11 cellular contexts compared by ENCODE assay signal in the genomic region with DNA sequence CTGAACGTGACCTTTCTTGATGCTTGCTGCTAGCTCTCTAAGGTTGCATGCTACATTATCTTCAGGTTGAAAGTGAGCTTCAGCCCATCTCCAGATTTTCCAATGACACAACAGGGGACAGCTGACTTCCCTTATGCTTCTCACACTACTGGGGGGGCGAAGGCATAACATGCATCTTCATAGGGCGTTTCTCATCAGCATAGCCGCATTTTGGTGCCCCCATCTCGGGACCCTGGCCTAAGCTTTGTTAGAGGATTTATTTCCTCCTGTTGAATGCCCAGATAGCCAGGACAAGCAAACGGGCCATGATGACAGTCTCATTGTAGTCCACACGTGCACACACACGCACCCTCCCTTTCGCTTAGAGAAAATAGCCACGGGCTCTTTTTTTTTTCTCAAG. TPM values are rescaled to one million over a fixed set of nuclear protein-coding genes. Genes with fewer than 3 reads are reported as not detected.
DNase-seq lines count a peak whose midpoint lies in the region; ATAC-seq, FAIRE-seq and TF ChIP-seq lines count a peak whose summit lies in the region.
"Had no signal": no experiment of that assay in that cellular context is flagged by ENCODE, and none has a peak within 500 bp of the region (broad histone marks: within the 10 kb centered on the region; RNA-seq: fewer than 3 reads in every experiment).

No MANE protein-coding gene starts in this region.

- H3K27me3 Mint-ChIP-seq in astrocyte (ENCODE audit: low read depth, unreplicated experiment) = peaks cover 33% of the 10 kb centered on the region

- peak overlapping the region; percentile 55; the same call in 1 of the 2 replicates for H3K9ac ChIP-seq in ES-I3 (ENCODE audit: low read depth, low read length)
- peak overlapping the region; percentile 57 for H3K9ac ChIP-seq in astrocyte (ENCODE audit: low read length)

- peak in 3 of 4 donors; percentile 13 to 45 (median 17) for ATAC-seq in psoas muscle

- no peaks in the 10 kb centered on the region for H3K36me3 Mint-ChIP-seq in astrocyte (ENCODE audit: low read depth, unreplicated experiment)

- H3K4me1 ChIP-seq in ES-I3 (ENCODE audit: insufficient read depth, low read length) = peaks cover 8% of the 10 kb centered on the region; the same call in 1 of the 2 replicates
- H3K4me1 ChIP-seq in astrocyte (ENCODE audit: insufficient read depth, low read length) = peaks cover 14% of the 10 kb centered on the region
- no peaks in the 10 kb centered on the region for H3K4me1 ChIP-seq in psoas muscle

- WGBS in psoas muscle, 3 donors = 50 to 67% (median 51%) methylated on average over 10 of the region's 10 CpGs

- intact Hi-C loops in psoas muscle (cut with DNase I) = no loop called here

- H3K27me3 ChIP-seq in astrocyte (ENCODE audit: insufficient read depth, low read length) (no peaks in the 10 kb centered on the region), psoas muscle (ENCODE audit: insufficient read depth in 3 of 3, low read length in 2 of 3) (no peaks in the 10 kb centered on the region)

- H3K36me3 ChIP-seq in ES-I3 (ENCODE audit: insufficient read depth, low read length) (no peaks in the 10 kb centered on the region), astrocyte (ENCODE audit: insufficient read depth, low read length) (no peaks in the 10 kb centered on the region), psoas muscle (ENCODE audit: insufficient read depth in 1 of 2, low read depth in 1 of 2) (peaks cover 0 to 19% of the 10 kb centered on the region in 2 donors)

- no peaks in the 10 kb centered on the region for H4K20me1 ChIP-seq in astrocyte (ENCODE audit: insufficient read depth, low read length)

- DNase-seq in astrocyte (ENCODE audit: low read depth) (no peak), hippocampal formation (lab: John Stamatoyannopoulos, UW) (peak; percentile 17 to 65), psoas muscle (no peak), HCEC 1CT (no peak), 8988T (no peak), HuH-7.5 (ENCODE audit: low spot score) (no peak)
- DNase-seq in activated naive CD4-positive, alpha-beta T cell treated with anti-CD3 and anti-CD28 coated beads, Interleukin-2, amount 50 U/mL, for 16 hours = no peak
- DNase-seq: cortex of kidney, GF-D8, NCI-H1092 had no signal

- H3K4me1 Mint-ChIP-seq in astrocyte (ENCODE audit: low read depth, unreplicated experiment) = no peaks in the 10 kb centered on the region

- no peak overlapping the region for H3K27ac ChIP-seq in astrocyte (ENCODE audit: low read depth, low read length)
- no peak overlapping the region for H3K27ac ChIP-seq in psoas muscle

- FAIRE-seq in astrocyte (lab: Jason Lieb, UNC) = no peak

- peak overlapping the region; percentile 46 for H3K4me3 ChIP-seq in astrocyte (ENCODE audit: insufficient read depth, low read depth, low read length)
- peak overlapping the region; percentile 63 for H3K4me3 ChIP-seq in psoas muscle

- no peak overlapping the region for H3K27ac Mint-ChIP-seq in astrocyte (ENCODE audit: unreplicated experiment)

- H3K9me3 ChIP-seq in ES-I3 (ENCODE audit: control insufficient read depth, insufficient read depth, low read length) (no peaks in the 10 kb centered on the region), astrocyte (ENCODE audit: insufficient read depth, low read depth, low read length) (no peaks in the 10 kb centered on the region), psoas muscle (no peaks in the 10 kb centered on the region)

- H3K4me3 Mint-ChIP-seq in astrocyte (ENCODE audit: unreplicated experiment) = no peak overlapping the region

- H3K9me3 Mint-ChIP-seq in astrocyte (ENCODE audit: unreplicated experiment) = no peaks in the 10 kb centered on the region

- peak overlapping the region; percentile 79 for H2AFZ ChIP-seq in astrocyte (ENCODE audit: low read depth, low read length)

- H3K4me2 ChIP-seq in astrocyte (ENCODE audit: low read length) = peak overlapping the region; percentile 89

- TF ChIP-seq CTCF in astrocyte (IDR thresholded peaks at IDR 0.05; ENCODE audit: insufficient read depth, low read depth, low read length) (no peak), psoas muscle (IDR thresholded peaks at IDR 0.05) (no peak)

- no peaks in the 10 kb centered on the region for H3K79me2 ChIP-seq in astrocyte (ENCODE audit: insufficient read depth, low read length)

RNA-seq across cellular contexts. Expression of gene SSPN, which starts 30.7 kb away (rescaled TPM):
- total RNA-seq in astrocyte = 6.3 and 11.2 TPM in 2 replicates
- total RNA-seq in psoas muscle = 10 to 100 TPM; 45.4 to 88.7 (median 73.5) TPM
- polyA plus RNA-seq in psoas muscle = 10 to 100 TPM in 2 of 3 donors, 1 to 10 TPM in 1; 8.3 to 24.4 (median 15.2) TPM

Comparison
In these comparisons a context has a peak if more than half of its experiments do, and no peak if none do; other contexts are left out.
1. DNase-seq: peak in hippocampal formation (2 of 2); none in astrocyte (single experiment), psoas muscle (0 of 2), activated naive CD4-positive, alpha-beta T cell treated with anti-CD3 and anti-CD28 coated beads, Interleukin-2, amount 50 U/mL, for 16 hours (single experiment), HCEC 1CT (single experiment), 8988T (single experiment) and HuH-7.5 (single experiment).